Comparison of ENCODE assay signal across 10 cellular contexts in genomic region chr15:74320358-74321247, GRCh38. TPM values are rescaled to one million over a fixed set of nuclear protein-coding genes. Genes with fewer than 3 reads are reported as not detected.
DNase-seq lines count a peak whose midpoint lies in the region; ATAC-seq and TF ChIP-seq lines count a peak whose summit lies in the region.
"Had no signal": no experiment of that assay in that cellular context is flagged by ENCODE, and none has a peak within 500 bp of the region (broad histone marks: within the 10 kb centered on the region; RNA-seq: fewer than 3 reads in every experiment).

No MANE protein-coding gene starts in this region.

- CTCF ChIA-PET in Caco-2 (lab: Charles Lee) = interaction anchor here (0.6 to 6.3 kb wide), 5 partner anchors 11 to 347 kb away, joined by 3 to 112 read pairs (median 4); no protein-coding TSS in a partner anchor

- H3K4me3 Mint-ChIP-seq in Caco-2 (ENCODE audit: unreplicated experiment) (no peak overlapping the region), brain (no peak overlapping the region)
- H3K4me3 Mint-ChIP-seq: T-cell had no signal

- 76% methylated on average over 10 of the region's 10 CpGs for WGBS in liver
- WGBS in upper lobe of left lung, 2 donors = 82 to 89% methylated on average over 8 to 10 of the region's 10 CpGs

- no peak for TF ChIP-seq POLR2A in upper lobe of left lung (IDR thresholded peaks at IDR 0.05)

- H3K9ac ChIP-seq in liver (ENCODE audit: low read depth in 1 of 2, low read length in 2 of 2) = no peak overlapping the region

- peak in 1 of 2 experiments; percentile 34 for DNase-seq in Caco-2
- DNase-seq in HPDE6-E6E7 (ENCODE audit: extremely low spot score) = peak; percentile 35
- peak; percentile 34 for DNase-seq in RKO (ENCODE audit: low spot score)
- no peak for DNase-seq in upper lobe of left lung

- H3K4me1 ChIP-seq in Caco-2 (no peaks in the 10 kb centered on the region), liver (ENCODE audit: control insufficient read depth in 4 of 4, insufficient read depth in 4 of 4, low read length in 3 of 4) (no peaks in the 10 kb centered on the region), upper lobe of left lung (peaks cover 0 to 12% (median 2%) of the 10 kb centered on the region in 4 donors)

- no peak overlapping the region for H3K27ac ChIP-seq in liver (ENCODE audit: low read depth in 1 of 2, low read length in 2 of 2)
- H3K27ac ChIP-seq in upper lobe of left lung = no peak overlapping the region
- H3K27ac ChIP-seq: neutrophil had no signal

- no peaks in the 10 kb centered on the region for H3K9me3 ChIP-seq in Caco-2
- no peaks in the 10 kb centered on the region for H3K9me3 ChIP-seq in liver (ENCODE audit: control insufficient read depth in 4 of 4, low read length in 3 of 4)
- H3K9me3 ChIP-seq in upper lobe of left lung = no peaks in the 10 kb centered on the region
- H3K9me3 ChIP-seq: neutrophil had no signal

- H3K27me3 ChIP-seq in Caco-2 (replicated peaks; ENCODE audit: control insufficient read depth, insufficient read depth, low read length) = no peaks in the 10 kb centered on the region
- H3K27me3 ChIP-seq in liver (ENCODE audit: control insufficient read depth in 4 of 4, insufficient read depth in 4 of 4, low read length in 3 of 4) = no peaks in the 10 kb centered on the region
- H3K27me3 ChIP-seq in upper lobe of left lung = no peaks in the 10 kb centered on the region

- BruUV-seq in Caco-2 (replicated peaks; lab: Mats Ljungman, UMichigan) = no TSS peak

- H3K27ac Mint-ChIP-seq in Caco-2 (ENCODE audit: unreplicated experiment) (no peak overlapping the region), brain (peak overlapping the region; percentile 79 to 100 (median 91))

- H3K27me3 Mint-ChIP-seq in Caco-2 (ENCODE audit: insufficient read depth, unreplicated experiment) (peaks cover 5% of the 10 kb centered on the region), brain (peaks cover 6% of the 10 kb centered on the region)

- no peak overlapping the region for H3K4me3 ChIP-seq in Caco-2 (ENCODE audit: low read depth, low read length)
- H3K4me3 ChIP-seq in liver (ENCODE audit: low read depth in 1 of 3, low read length in 3 of 3) = no peak overlapping the region
- H3K4me3 ChIP-seq in upper lobe of left lung = no peak overlapping the region

- intact Hi-C loops in Caco-2 (cut with micrococcal nuclease; ENCODE audit: unreplicated experiment) = loop anchor here (5.0 kb wide), 2 partner anchors 268 to 348 kb away; no protein-coding TSS in a partner anchor

- no peaks in the 10 kb centered on the region for H3K4me1 Mint-ChIP-seq in Caco-2 (ENCODE audit: low read depth, unreplicated experiment)
- peaks cover 51% of the 10 kb centered on the region for H3K4me1 Mint-ChIP-seq in brain

- TF ChIP-seq EP300 in upper lobe of left lung (IDR thresholded peaks at IDR 0.05) = no peak

- H3K36me3 Mint-ChIP-seq in Caco-2 (ENCODE audit: insufficient read depth, unreplicated experiment) (no peaks in the 10 kb centered on the region), brain (no peaks in the 10 kb centered on the region)
- H3K36me3 Mint-ChIP-seq: T-cell had no signal

- POLR2A ChIA-PET in Caco-2 (lab: Charles Lee) = no interaction called here

- peak in 1 of 2 donors; percentile 46 for ATAC-seq in upper lobe of left lung (ENCODE audit: low FRiP score in 2 of 2)
- no peak for ATAC-seq in GM19035 (IDR thresholded peaks at IDR 0.05; ENCODE audit: unreplicated experiment)
- no peak for ATAC-seq in HG03097 (IDR thresholded peaks at IDR 0.05; ENCODE audit: low FRiP score, unreplicated experiment)

- H3K36me3 ChIP-seq in Caco-2 (ENCODE audit: control insufficient read depth, insufficient read depth, low read length) (no peaks in the 10 kb centered on the region), liver (ENCODE audit: control insufficient read depth in 4 of 4, insufficient read depth in 3 of 4, low read depth in 1 of 4, low read length in 3 of 4) (no peaks in the 10 kb centered on the region), upper lobe of left lung (no peaks in the 10 kb centered on the region)
- H3K36me3 ChIP-seq: neutrophil had no signal

- TF ChIP-seq RAD21 in liver (IDR thresholded peaks at IDR 0.05) = peak; percentile 50 to 69

- TF ChIP-seq CTCF in Caco-2 (IDR thresholded peaks at IDR 0.05; ENCODE audit: insufficient read depth in 1 of 2, low read depth in 1 of 2, low read length in 1 of 2, severe bottlenecking in 1 of 2, unreplicated experiment in 1 of 2) (peak; percentile 23 to 37), brain (conservative IDR thresholded peaks at IDR 0.05) (peak; percentile 76 to 78), liver (IDR thresholded peaks at IDR 0.05; ENCODE audit: low read depth, low read length, missing input control) (peak; percentile 48), upper lobe of left lung (IDR thresholded peaks at IDR 0.05) (peak in 5 of 6 experiments; percentile 27 to 36 (median 32))

- H3K9me3 Mint-ChIP-seq in Caco-2 (ENCODE audit: unreplicated experiment) (no peaks in the 10 kb centered on the region), brain (no peaks in the 10 kb centered on the region)
- H3K9me3 Mint-ChIP-seq: T-cell had no signal

TF ChIP-seq in liver, 16 proteins besides CTCF, POLR2A, EP300 and RAD21:
- no peak for TF ChIP-seq YY1 (IDR thresholded peaks at IDR 0.05)
- no peak for TF ChIP-seq HNF4G (IDR thresholded peaks at IDR 0.05)
- TF ChIP-seq EGR1 (IDR thresholded peaks at IDR 0.05; ENCODE audit: low read depth in 2 of 2) = no peak
- TF ChIP-seq NR2F2 (IDR thresholded peaks at IDR 0.05) = no peak
- TF ChIP-seq JUND (IDR thresholded peaks at IDR 0.05) = no peak
- no peak for TF ChIP-seq FOXA1 (IDR thresholded peaks at IDR 0.05)
- TF ChIP-seq ZBTB33 (IDR thresholded peaks at IDR 0.05) = no peak

RNA-seq across cellular contexts. Expression of gene CYP11A1, which starts 46.8 kb away (rescaled TPM):
- total RNA-seq in Caco-2 (2022) (0.56 TPM in 1 of 2 replicates, not detected in the other), liver (1 to 10 TPM in 1 of 2 donors, under 1 TPM in 1; 0.47 to 2.3 TPM), upper lobe of left lung (1 to 10 TPM in 4 of 6 donors, under 1 TPM in 1, not detected in 1; 0.91 to 8.4 (median 1.1) TPM)
- polyA plus RNA-seq in brain (ENCODE audit: insufficient read depth, low read depth, low replicate concordance) (1.1 TPM), liver (1 to 10 TPM; 1.5 to 2.2 TPM)

Comparison
In these comparisons a context has a peak if more than half of its experiments do, and no peak if none do; other contexts are left out.
1. DNase-seq: peak in HPDE6-E6E7 (single experiment) and RKO (single experiment); none in upper lobe of left lung (0 of 2).
2. Peak in every context shown above with its lines, with median percentiles within 50 percentile points of each other: CTCF ChIP-seq.